8 cellular contexts compared by ENCODE assay signal in genomic region chr19:34926685-34927375, GRCh38. TPM values are rescaled to one million over a fixed set of nuclear protein-coding genes. Genes with fewer than 3 reads are reported as not detected.
DNase-seq lines count a peak whose midpoint lies in the region; ATAC-seq and TF ChIP-seq lines count a peak whose summit lies in the region.

Gene ZNF30, plus strand, starts transcription at chr19:34926903. Its CDS starts 3,045 bp downstream, at chr19:34929948.

- no peaks in the 10 kb centered on the region for H3K36me3 ChIP-seq in kidney epithelial cell (ENCODE audit: control insufficient read depth, insufficient read depth, low read length)

- ATAC-seq in HG02852 (IDR thresholded peaks at IDR 0.05; ENCODE audit: unreplicated experiment): peak; percentile 96

- H3K4me3 ChIP-seq in kidney epithelial cell (ENCODE audit: low read depth, low read length): peak within 1 kb of the TSS; percentile 67

- TF ChIP-seq CTCF in GM13976 (IDR thresholded peaks at IDR 0.05; ENCODE audit: borderline replicate concordance, control extremely low read depth, extremely low read depth, insufficient read depth, missing control alignments): no peak
- TF ChIP-seq CTCF in kidney epithelial cell (IDR thresholded peaks at IDR 0.05; ENCODE audit: insufficient read depth, low read length, poor library complexity, severe bottlenecking): no peak

- DNase-seq in GM13976 (ENCODE audit: low spot score) (peak; percentile 95), NCI-H2081 treated with DMSO at 0.1 percent for 48 hours (lab: John Stamatoyannopoulos, UW) (peak; percentile 17), cerebellum (ENCODE audit: low spot score) (peak; percentile 92), kidney epithelial cell (ENCODE audit: low read depth) (peak; percentile 76), NOMO-1 (lab: John Stamatoyannopoulos, UW; ENCODE audit: unreplicated experiment in 2 of 2) (no peak)
- DNase-seq in activated CD4-positive, alpha-beta T cell treated with anti-CD3 and anti-CD28 coated beads for 1 hour: peak; percentile 69
- peak; percentile 91 for DNase-seq in stimulated activated CD4-positive, alpha-beta T cell treated with anti-CD3 and anti-CD28 coated beads, Interleukin-15, amount 100 ng/mL, for 24 hours

- H3K27me3 ChIP-seq in kidney epithelial cell (ENCODE audit: control insufficient read depth, insufficient read depth, low read length): no peaks in the 10 kb centered on the region

- in situ Hi-C loops in GM13976 (cut with MboI; ENCODE audit: low sequenced_read_pairs, unreplicated experiment): no loop called here

RNA-seq across cellular contexts. Expression of gene ZNF30, which starts in this region (rescaled TPM):
- total RNA-seq in cerebellum (7.1 TPM), kidney epithelial cell (1.6 and 2.1 TPM in 2 replicates)

Comparison
In these comparisons a context has a peak if more than half of its experiments do, and no peak if none do; other contexts are left out.
1. DNase-seq: peak in GM13976 (single experiment), NCI-H2081 treated with DMSO at 0.1 percent for 48 hours (single experiment), activated CD4-positive, alpha-beta T cell treated with anti-CD3 and anti-CD28 coated beads for 1 hour (single experiment), cerebellum (single experiment), kidney epithelial cell (single experiment) and stimulated activated CD4-positive, alpha-beta T cell treated with anti-CD3 and anti-CD28 coated beads, Interleukin-15, amount 100 ng/mL, for 24 hours (single experiment); none in NOMO-1 (0 of 2).